ENCODE assay signal across 26 cellular contexts in the genomic region with DNA sequence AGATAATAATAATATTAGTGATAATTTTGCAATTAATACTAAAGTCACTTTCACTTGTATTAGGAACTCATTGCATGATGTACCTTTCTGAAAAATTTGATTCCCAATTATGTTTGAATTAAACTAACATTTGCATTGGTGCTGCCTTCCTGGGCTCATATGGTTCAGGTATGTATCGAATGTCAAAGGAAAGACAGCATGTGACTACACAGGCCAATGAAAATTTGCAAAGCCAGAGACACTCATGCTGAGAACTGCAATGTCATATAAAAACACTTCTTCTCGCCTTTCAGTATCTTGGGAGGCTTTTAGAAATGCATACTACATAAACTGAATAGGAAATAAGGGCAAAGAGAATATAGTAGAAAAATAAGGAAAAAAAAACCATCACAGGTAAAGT.
"Had no signal": no experiment of that assay in that cellular context is flagged by ENCODE, and none has a peak within 500 bp of the region (broad histone marks: within the 10 kb centered on the region; RNA-seq: fewer than 3 reads in every experiment).

No MANE protein-coding gene starts in this region.

- H3K9me3 Mint-ChIP-seq: activated naive CD8-positive, alpha-beta T cell treated with anti-CD3 and anti-CD28 coated beads, Interleukin-2, amount 10 ng/mL, durations not matched to agents 7 days and 5 days; memory B cell; naive B cell; neural crest cell; stimulated activated effector memory CD8-positive, alpha-beta T cell treated with anti-CD3 and anti-CD28 coated beads, Interleukin-12 subunit alpha, Interleukin-12 subunit beta, amount 100 ng/mL, for 72 hours; stimulated activated naive CD8-positive, alpha-beta T cell treated with anti-CD3 and anti-CD28 coated beads, Interleukin-15, amount 100 ng/mL, for 72 hours had no signal

- H3K27me3 Mint-ChIP-seq: memory B cell; stimulated activated naive CD8-positive, alpha-beta T cell treated with anti-CD3 and anti-CD28 coated beads, Interleukin-15, amount 100 ng/mL, for 72 hours had no signal

- H3K27ac Mint-ChIP-seq: activated naive CD8-positive, alpha-beta T cell treated with anti-CD3 and anti-CD28 coated beads, Interleukin-2, amount 10 ng/mL, durations not matched to agents 7 days and 5 days; effector memory CD8-positive, alpha-beta T cell; memory B cell; naive B cell; stimulated activated effector memory CD8-positive, alpha-beta T cell treated with anti-CD3 and anti-CD28 coated beads, Interleukin-12 subunit alpha, Interleukin-12 subunit beta, amount 100 ng/mL, for 72 hours had no signal

- H3K4me1 Mint-ChIP-seq: memory B cell; naive B cell; stimulated activated effector memory CD8-positive, alpha-beta T cell treated with anti-CD3 and anti-CD28 coated beads, Interleukin-12 subunit alpha, Interleukin-12 subunit beta, amount 100 ng/mL, for 72 hours; stimulated activated naive CD8-positive, alpha-beta T cell treated with anti-CD3 and anti-CD28 coated beads, Interleukin-15, amount 100 ng/mL, for 72 hours had no signal

- H3K4me3 Mint-ChIP-seq: activated naive CD8-positive, alpha-beta T cell treated with anti-CD3 and anti-CD28 coated beads, Interleukin-2, amount 10 ng/mL, durations not matched to agents 7 days and 5 days; effector memory CD8-positive, alpha-beta T cell; memory B cell; naive B cell; neural crest cell; stimulated activated effector memory CD8-positive, alpha-beta T cell treated with anti-CD3 and anti-CD28 coated beads, Interleukin-12 subunit alpha, Interleukin-12 subunit beta, amount 100 ng/mL, for 72 hours; stimulated activated naive CD8-positive, alpha-beta T cell treated with anti-CD3 and anti-CD28 coated beads, Interleukin-15, amount 100 ng/mL, for 72 hours had no signal

- H3K36me3 Mint-ChIP-seq: activated naive CD8-positive, alpha-beta T cell treated with anti-CD3 and anti-CD28 coated beads, Interleukin-2, amount 10 ng/mL, durations not matched to agents 7 days and 5 days; memory B cell; naive B cell; stimulated activated effector memory CD8-positive, alpha-beta T cell treated with anti-CD3 and anti-CD28 coated beads, Interleukin-12 subunit alpha, Interleukin-12 subunit beta, amount 100 ng/mL, for 72 hours had no signal

- DNase-seq: activated CD4-positive, alpha-beta T cell treated with anti-CD3 and anti-CD28 coated beads for 4 hours; activated CD4-positive, alpha-beta T cell treated with anti-CD3 and anti-CD28 coated beads, Interleukin-2, amount 50 U/mL, for 48 hours; activated CD4-positive, CD25-positive, alpha-beta regulatory T cell; activated CD8-positive, alpha-beta memory T cell treated with anti-CD3 and anti-CD28 coated beads, Interleukin-2, amount 50 U/mL, for 48 hours; activated naive CD4-positive, alpha-beta T cell treated with Interleukin-2 at 50 U/mL for 16 hours; activated naive CD8-positive, alpha-beta T cell treated with anti-CD3 and anti-CD28 coated beads, Interleukin-2, amount 10 ng/mL, durations not matched to agents 7 days and 5 days; activated T-cell treated with anti-CD3 and anti-CD28 coated beads, Interleukin-2, amount 50 U/mL, for 48 hours; amniotic stem cell; colonic mucosa; dorsolateral prefrontal cortex; effector memory CD8-positive, alpha-beta T cell; foreskin melanocyte; glutamatergic neuron; hypothalamus; islet precursor cell; left cardiac atrium; naive B cell; occipital lobe; posterior cingulate gyrus; small intestine; stimulated activated CD4-positive, alpha-beta T cell treated with anti-CD3 and anti-CD28 coated beads, Interleukin-2, amount 100 ng/mL, for 24 hours; stimulated activated naive CD8-positive, alpha-beta T cell treated with anti-CD3 and anti-CD28 coated beads, Interleukin-15, amount 100 ng/mL, for 72 hours; transverse colon had no signal
